ENCODE assay signal across 1 cellular context in the genomic region with DNA sequence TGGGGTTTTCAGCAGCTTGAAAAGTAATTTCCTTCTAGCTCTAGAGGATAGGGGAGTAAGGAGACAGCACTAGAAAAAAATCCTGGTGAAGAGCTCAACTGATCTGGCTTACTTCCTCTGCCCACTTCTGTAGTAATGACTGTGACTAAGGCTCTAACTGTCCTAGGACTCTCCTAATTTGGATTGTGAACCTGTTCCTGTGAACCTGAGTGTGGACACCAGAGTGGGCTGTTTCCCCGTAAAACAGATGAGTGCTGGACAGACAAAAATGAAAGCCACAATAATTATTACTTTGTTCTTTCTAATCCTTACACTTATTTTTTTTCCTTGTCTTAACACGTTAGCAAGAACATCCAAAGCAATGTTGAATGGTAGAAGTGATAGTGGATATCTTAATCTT.
TF ChIP-seq lines count a peak whose summit lies in the region.

No MANE protein-coding gene starts in this region.

TF ChIP-seq in H1, 55 proteins besides CTCF, POLR2A, EP300 and RAD21 (continued from another document):
- TF ChIP-seq, protein P1, sequence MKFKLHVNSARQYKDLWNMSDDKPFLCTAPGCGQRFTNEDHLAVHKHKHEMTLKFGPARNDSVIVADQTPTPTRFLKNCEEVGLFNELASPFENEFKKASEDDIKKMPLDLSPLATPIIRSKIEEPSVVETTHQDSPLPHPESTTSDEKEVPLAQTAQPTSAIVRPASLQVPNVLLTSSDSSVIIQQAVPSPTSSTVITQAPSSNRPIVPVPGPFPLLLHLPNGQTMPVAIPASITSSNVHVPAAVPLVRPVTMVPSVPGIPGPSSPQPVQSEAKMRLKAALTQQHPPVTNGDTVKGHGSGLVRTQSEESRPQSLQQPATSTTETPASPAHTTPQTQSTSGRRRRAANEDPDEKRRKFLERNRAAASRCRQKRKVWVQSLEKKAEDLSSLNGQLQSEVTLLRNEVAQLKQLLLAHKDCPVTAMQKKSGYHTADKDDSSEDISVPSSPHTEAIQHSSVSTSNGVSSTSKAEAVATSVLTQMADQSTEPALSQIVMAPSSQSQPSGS (IDR thresholded peaks at IDR 0.05; ENCODE audit: low read length) = no peak
- TF ChIP-seq CEBPB (IDR thresholded peaks at IDR 0.05; ENCODE audit: low read depth, low read length) (no peak), CHD1 (IDR thresholded peaks at IDR 0.05; ENCODE audit: low read depth, low read length) (no peak), BACH1 (IDR thresholded peaks at IDR 0.05; ENCODE audit: low read length) (no peak), RBBP5 (IDR thresholded peaks at IDR 0.05; ENCODE audit: borderline replicate concordance, low read depth, low read length) (no peak), KDM5A (IDR thresholded peaks at IDR 0.05; ENCODE audit: low read length) (no peak), SIN3A (conservative IDR thresholded peaks at IDR 0.05 in 1 of 2, IDR thresholded peaks at IDR 0.05 in 1 of 2; ENCODE audit: low read depth in 1 of 2, low read length in 2 of 2) (no peak)
- TF ChIP-seq, protein P2, sequence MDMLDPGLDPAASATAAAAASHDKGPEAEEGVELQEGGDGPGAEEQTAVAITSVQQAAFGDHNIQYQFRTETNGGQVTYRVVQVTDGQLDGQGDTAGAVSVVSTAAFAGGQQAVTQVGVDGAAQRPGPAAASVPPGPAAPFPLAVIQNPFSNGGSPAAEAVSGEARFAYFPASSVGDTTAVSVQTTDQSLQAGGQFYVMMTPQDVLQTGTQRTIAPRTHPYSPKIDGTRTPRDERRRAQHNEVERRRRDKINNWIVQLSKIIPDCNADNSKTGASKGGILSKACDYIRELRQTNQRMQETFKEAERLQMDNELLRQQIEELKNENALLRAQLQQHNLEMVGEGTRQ (IDR thresholded peaks at IDR 0.05; ENCODE audit: low read length) = no peak
